8 cellular contexts compared by ENCODE assay signal in genomic region chr21:43727571-43728466, GRCh38. TPM values are rescaled to one million over a fixed set of nuclear protein-coding genes. Genes with fewer than 3 reads are reported as not detected.
DNase-seq lines count a peak whose midpoint lies in the region; ATAC-seq and TF ChIP-seq lines count a peak whose summit lies in the region.

No MANE protein-coding gene starts in this region.

- BruUV-seq in MCF 10A (replicated peaks; lab: Mats Ljungman, UMichigan): no TSS peak

- H3K27ac ChIP-seq in right lobe of liver (peak overlapping the region; percentile 92 to 98 (median 94)), thyroid gland (peak overlapping the region; percentile 93 to 100 (median 99))

- H3K27me3 ChIP-seq in right lobe of liver (no peaks in the 10 kb centered on the region), thyroid gland (no peaks in the 10 kb centered on the region)

- H3K36me3 ChIP-seq in right lobe of liver: peaks cover 0 to 7% (median 2%) of the 10 kb centered on the region in 4 donors
- no peaks in the 10 kb centered on the region for H3K36me3 ChIP-seq in thyroid gland

- no peak for TF ChIP-seq POLR2A in right lobe of liver (IDR thresholded peaks at IDR 0.05)
- no peak for TF ChIP-seq POLR2A in thyroid gland (IDR thresholded peaks at IDR 0.05)

- WGBS in right lobe of liver (ENCODE audit: insufficient coverage, low coverage, low lambda C conversion rate, missing lambda C conversion rate): 0% methylated on average over 8 of the region's 17 CpGs
- WGBS in thyroid gland, 2 donors: 49 to 53% methylated on average over 13 to 14 of the region's 17 CpGs

- no peak for DNase-seq in activated CD4-positive, alpha-beta T cell treated with anti-CD3 and anti-CD28 coated beads, Interleukin-2, amount 10 ng/mL, durations not matched to agents 24 days and 14 days
- no peak for DNase-seq in activated CD4-positive, alpha-beta T cell treated with anti-CD3 and anti-CD28 coated beads for 1 hour
- DNase-seq in NCI-H524 (lab: John Stamatoyannopoulos, UW): peak; percentile 39 to 62
- peak; percentile 57 for DNase-seq in MCF 10A (ENCODE audit: unreplicated experiment)
- DNase-seq in right lobe of liver: peak; percentile 89 to 94 (median 93)
- DNase-seq in thyroid gland: peak; percentile 77 to 84
- no peak for DNase-seq in amniotic stem cell (lab: John Stamatoyannopoulos, UW)
- no peak for DNase-seq in stimulated activated CD4-positive, alpha-beta T cell treated with anti-CD3 and anti-CD28 coated beads, Interleukin-1b, Interleukin-23, amount 100 ng/mL, for 48 hours

- H3K36me3 Mint-ChIP-seq in activated CD4-positive, alpha-beta T cell treated with anti-CD3 and anti-CD28 coated beads, Interleukin-2, amount 10 ng/mL, durations not matched to agents 24 days and 14 days (ENCODE audit: low read depth): peaks cover 20% of the 10 kb centered on the region
- H3K36me3 Mint-ChIP-seq in MCF 10A (ENCODE audit: insufficient read depth, unreplicated experiment): peaks cover 62% of the 10 kb centered on the region

- intact Hi-C loops in activated CD4-positive, alpha-beta T cell treated with anti-CD3 and anti-CD28 coated beads, Interleukin-2, amount 10 ng/mL, durations not matched to agents 24 days and 14 days (cut with micrococcal nuclease): loop anchor here (1.0 to 5.0 kb wide), 3 partner anchors 9 to 66 kb away; partner anchors contain the start of genes CSTB and PDXK
- intact Hi-C loops in MCF 10A (cut with micrococcal nuclease): loop anchor here (2.0 kb wide), 2 partner anchors 15 to 67 kb away; no protein-coding TSS in a partner anchor
- intact Hi-C loops in right lobe of liver (cut with DNase I): no loop called here
- intact Hi-C loops in thyroid gland (cut with DNase I): no loop called here

- H3K4me3 ChIP-seq in right lobe of liver (peak overlapping the region; percentile 47 to 59 (median 50)), thyroid gland (replicated peaks in 1 of 3) (peak overlapping the region in 1 of 3 donors; percentile 50)

- peak; percentile 53 to 63 (median 58) for ATAC-seq in right lobe of liver

- H3K4me1 Mint-ChIP-seq in activated CD4-positive, alpha-beta T cell treated with anti-CD3 and anti-CD28 coated beads, Interleukin-2, amount 10 ng/mL, durations not matched to agents 24 days and 14 days: peaks cover 49% of the 10 kb centered on the region
- peaks cover 54% of the 10 kb centered on the region for H3K4me1 Mint-ChIP-seq in MCF 10A (ENCODE audit: insufficient read depth, unreplicated experiment)

- H3K9me3 ChIP-seq in right lobe of liver (no peaks in the 10 kb centered on the region), thyroid gland (no peaks in the 10 kb centered on the region)

- peak overlapping the region; percentile 89 for H3K4me3 Mint-ChIP-seq in activated CD4-positive, alpha-beta T cell treated with anti-CD3 and anti-CD28 coated beads, Interleukin-2, amount 10 ng/mL, durations not matched to agents 24 days and 14 days
- H3K4me3 Mint-ChIP-seq in MCF 10A (ENCODE audit: unreplicated experiment): peak overlapping the region; percentile 69

- TF ChIP-seq CTCF in MCF 10A (IDR thresholded peaks at IDR 0.05; ENCODE audit: unreplicated experiment): peak; percentile 6
- peak in 1 of 4 donors; percentile 6 for TF ChIP-seq CTCF in right lobe of liver (IDR thresholded peaks at IDR 0.05)
- no peak for TF ChIP-seq CTCF in thyroid gland (IDR thresholded peaks at IDR 0.05)

- peak overlapping the region; percentile 87 for H3K27ac Mint-ChIP-seq in activated CD4-positive, alpha-beta T cell treated with anti-CD3 and anti-CD28 coated beads, Interleukin-2, amount 10 ng/mL, durations not matched to agents 24 days and 14 days
- H3K27ac Mint-ChIP-seq in MCF 10A (ENCODE audit: low read depth, unreplicated experiment): peak overlapping the region; percentile 86

- POLR2A ChIA-PET in MCF 10A (lab: Yijun Ruan, JAX): interaction anchor here (0.6 to 4.8 kb wide), 17 partner anchors 8 to 141 kb away, joined by 3 to 37 read pairs (median 8); partner anchors contain the start of genes HSF2BP, RRP1 and RRP1B

- H3K4me1 ChIP-seq in right lobe of liver: peaks cover 2 to 72% (median 44%) of the 10 kb centered on the region in 4 donors
- H3K4me1 ChIP-seq in thyroid gland: peaks cover 43 to 68% of the 10 kb centered on the region in 2 donors

- CTCF ChIA-PET in MCF 10A (lab: Yijun Ruan, JAX): interaction anchor here (0.6 to 1.4 kb wide), 3 partner anchors 14 to 95 kb away, joined by 3 to 5 read pairs (median 4); no protein-coding TSS in a partner anchor

- H3K27me3 Mint-ChIP-seq in activated CD4-positive, alpha-beta T cell treated with anti-CD3 and anti-CD28 coated beads, Interleukin-2, amount 10 ng/mL, durations not matched to agents 24 days and 14 days: no peaks in the 10 kb centered on the region
- no peaks in the 10 kb centered on the region for H3K27me3 Mint-ChIP-seq in MCF 10A (ENCODE audit: insufficient read depth, unreplicated experiment)

- no peaks in the 10 kb centered on the region for H3K9me3 Mint-ChIP-seq in activated CD4-positive, alpha-beta T cell treated with anti-CD3 and anti-CD28 coated beads, Interleukin-2, amount 10 ng/mL, durations not matched to agents 24 days and 14 days
- H3K9me3 Mint-ChIP-seq in MCF 10A (ENCODE audit: unreplicated experiment): no peaks in the 10 kb centered on the region

RNA-seq across cellular contexts. Expression of gene PDXK, which starts 8.9 kb away (rescaled TPM):
- 138 and 152 TPM in 2 replicates for total RNA-seq in activated CD4-positive, alpha-beta T cell treated with anti-CD3 and anti-CD28 coated beads, Interleukin-2, amount 10 ng/mL, durations not matched to agents 24 days and 14 days
- total RNA-seq in MCF 10A (2022): 194 and 210 TPM in 2 replicates
- 10 to 100 TPM; 52.9 to 87.5 (median 58.9) TPM for total RNA-seq in right lobe of liver
- total RNA-seq in thyroid gland: 10 to 100 TPM; 70.6 to 95.5 (median 92.4) TPM

RNA-seq across cellular contexts. Expression of gene CSTB, which starts 48.3 kb away (rescaled TPM):
- total RNA-seq in activated CD4-positive, alpha-beta T cell treated with anti-CD3 and anti-CD28 coated beads, Interleukin-2, amount 10 ng/mL, durations not matched to agents 24 days and 14 days: 59.2 and 59.5 TPM in 2 replicates
- total RNA-seq in MCF 10A (2022) (60.5 and 75.0 TPM in 2 replicates), right lobe of liver (100 to 1,000 TPM in 1 of 6 experiments, 10 to 100 TPM in 5; 16.6 to 137 (median 23.2) TPM), thyroid gland (10 to 100 TPM in 3 of 4 donors, 1 to 10 TPM in 1; 9.1 to 32.4 (median 14.5) TPM)

Comparison
In these comparisons a context has a peak if more than half of its experiments do, and no peak if none do; other contexts are left out.
1. DNase-seq: peak in NCI-H524 (2 of 2), MCF 10A (single experiment), right lobe of liver (3 of 3) and thyroid gland (2 of 2); none in activated CD4-positive, alpha-beta T cell treated with anti-CD3 and anti-CD28 coated beads, Interleukin-2, amount 10 ng/mL, durations not matched to agents 24 days and 14 days (single experiment), activated CD4-positive, alpha-beta T cell treated with anti-CD3 and anti-CD28 coated beads for 1 hour (single experiment), amniotic stem cell (single experiment) and stimulated activated CD4-positive, alpha-beta T cell treated with anti-CD3 and anti-CD28 coated beads, Interleukin-1b, Interleukin-23, amount 100 ng/mL, for 48 hours (single experiment).
2. intact Hi-C loops: an anchor here in activated CD4-positive, alpha-beta T cell treated with anti-CD3 and anti-CD28 coated beads, Interleukin-2, amount 10 ng/mL, durations not matched to agents 24 days and 14 days (1.0 to 5.0 kb wide) and MCF 10A (2.0 kb wide); none called in right lobe of liver and thyroid gland.